Comparison of ENCODE assay signal across 1 cellular context in genomic region chr6:163743796-163744195, GRCh38.
TF ChIP-seq lines count a peak whose summit lies in the region.

No MANE protein-coding gene starts in this region.

TF ChIP-seq in IMR-90, 13 proteins besides CTCF, POLR2A, EP300 and RAD21:
- no peak for TF ChIP-seq MAFK (IDR thresholded peaks at IDR 0.05; ENCODE audit: low read depth, low read length)
- no peak for TF ChIP-seq SMC3 (IDR thresholded peaks at IDR 0.05; ENCODE audit: low read depth, low read length)
- TF ChIP-seq, protein P1, sequence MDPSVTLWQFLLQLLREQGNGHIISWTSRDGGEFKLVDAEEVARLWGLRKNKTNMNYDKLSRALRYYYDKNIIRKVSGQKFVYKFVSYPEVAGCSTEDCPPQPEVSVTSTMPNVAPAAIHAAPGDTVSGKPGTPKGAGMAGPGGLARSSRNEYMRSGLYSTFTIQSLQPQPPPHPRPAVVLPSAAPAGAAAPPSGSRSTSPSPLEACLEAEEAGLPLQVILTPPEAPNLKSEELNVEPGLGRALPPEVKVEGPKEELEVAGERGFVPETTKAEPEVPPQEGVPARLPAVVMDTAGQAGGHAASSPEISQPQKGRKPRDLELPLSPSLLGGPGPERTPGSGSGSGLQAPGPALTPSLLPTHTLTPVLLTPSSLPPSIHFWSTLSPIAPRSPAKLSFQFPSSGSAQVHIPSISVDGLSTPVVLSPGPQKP (IDR thresholded peaks at IDR 0.05; ENCODE audit: borderline replicate concordance, low read depth, low read length): no peak
- no peak for TF ChIP-seq RFX5 (IDR thresholded peaks at IDR 0.05; ENCODE audit: low read depth, low read length)
- TF ChIP-seq RCOR1 (IDR thresholded peaks at IDR 0.05; ENCODE audit: insufficient replicate concordance, low read length): no peak
- TF ChIP-seq MXI1 (IDR thresholded peaks at IDR 0.05; ENCODE audit: borderline replicate concordance, low read depth, low read length): no peak
- no peak for TF ChIP-seq BHLHE40 (IDR thresholded peaks at IDR 0.05; ENCODE audit: low read depth, low read length)
